1 cellular context compared by ENCODE assay signal in genomic region chr16:48378836-48379235, GRCh38.
TF ChIP-seq lines count a peak whose summit lies in the region.

No MANE protein-coding gene starts in this region.

TF ChIP-seq in GM12878, 131 proteins besides CTCF, POLR2A, EP300 and RAD21 (continued from another document):
- TF ChIP-seq DPF2 (IDR thresholded peaks at IDR 0.05), result no peak
